Comparison of ENCODE assay signal across 19 cellular contexts in genomic region chr11:59289356-59289755, GRCh38.
DNase-seq lines count a peak whose midpoint lies in the region; ATAC-seq, FAIRE-seq and TF ChIP-seq lines count a peak whose summit lies in the region.
"Had no signal": no experiment of that assay in that cellular context is flagged by ENCODE, and none has a peak within 500 bp of the region (broad histone marks: within the 10 kb centered on the region; RNA-seq: fewer than 3 reads in every experiment).

No MANE protein-coding gene starts in this region.

- H3K4me3 ChIP-seq in GM12878 = no peak overlapping the region
- no peak overlapping the region for H3K4me3 ChIP-seq in naive thymus-derived CD4-positive, alpha-beta T cell (ENCODE audit: low read length)
- H3K4me3 ChIP-seq in foreskin fibroblast (ENCODE audit: low read depth in 1 of 2, low read length in 2 of 2) = no peak overlapping the region

- H3K9ac ChIP-seq in GM12878 (ENCODE audit: control insufficient read depth, insufficient read depth, low read length) = no peak overlapping the region

- no peaks in the 10 kb centered on the region; a peak in 1 of 4 replicates for H3K36me3 ChIP-seq in GM12878 (ENCODE audit: control insufficient read depth in 2 of 2, insufficient read depth in 2 of 2, low read length in 1 of 2)
- H3K36me3 ChIP-seq in naive thymus-derived CD4-positive, alpha-beta T cell (ENCODE audit: control insufficient read depth in 2 of 3, insufficient read depth in 3 of 3, low read length in 3 of 3) = no peaks in the 10 kb centered on the region

- no peaks in the 10 kb centered on the region for H3K79me2 ChIP-seq in GM12878 (ENCODE audit: control insufficient read depth, insufficient read depth, low read length)

- no peak for ATAC-seq in GM12878
- peak; percentile 10 for ATAC-seq in naive thymus-derived CD4-positive, alpha-beta T cell

- FAIRE-seq in GM12891 (lab: Jason Lieb, UNC) = no peak
- FAIRE-seq in GM12878 (lab: Jason Lieb, UNC) = no peak

- no peaks in the 10 kb centered on the region; the same call in 2 of the 3 replicates for H3K9me3 ChIP-seq in GM12878 (replicated peaks; ENCODE audit: control insufficient read depth, insufficient read depth, low read length)
- H3K9me3 ChIP-seq in naive thymus-derived CD4-positive, alpha-beta T cell (ENCODE audit: control insufficient read depth in 2 of 3, low read length in 3 of 3) = no peaks in the 10 kb centered on the region

- peaks cover 0 to 4% (median 0%) of the 10 kb centered on the region in 11 donors for H3K9me3 Mint-ChIP-seq in naive thymus-derived CD4-positive, alpha-beta T cell

- WGBS in GM12878 (ENCODE audit: insufficient coverage, insufficient replicate concordance, low lambda C conversion rate, missing lambda C conversion rate) = 47% methylated on average over 1 of the region's 1 CpG

- H3K27me3 Mint-ChIP-seq in naive thymus-derived CD4-positive, alpha-beta T cell = peaks cover 5 to 20% (median 13%) of the 10 kb centered on the region in 5 donors

- RAD21 ChIA-PET in GM12878 (lab: Charles Lee; ENCODE audit: unreplicated experiment) = no interaction called here

- CTCF ChIA-PET in GM12878 (lab: Yijun Ruan, JAX) = interaction anchor here (0.8 to 3.2 kb wide), 3 partner anchors 26 to 140 kb away, joined by 3 to 9 read pairs (median 8); no protein-coding TSS in a partner anchor
- CTCF ChIA-PET in naive thymus-derived CD4-positive, alpha-beta T cell (lab: Charles Lee) = interaction anchor here (0.6 to 1.0 kb wide), 2 partner anchors 119 to 140 kb away, joined by 4 read pairs; no protein-coding TSS in a partner anchor

- SMC1A ChIA-PET in GM12878 (lab: Charles Lee; ENCODE audit: uncharacterized antibody, unreplicated experiment) = interaction anchor here (0.7 to 1.2 kb wide), 3 partner anchors 16 to 71 kb away, joined by 3 read pairs; no protein-coding TSS in a partner anchor

- peaks cover 15% of the 10 kb centered on the region for H3K4me1 ChIP-seq in GM12878 (ENCODE audit: control insufficient read depth, insufficient read depth, low read length)
- peaks cover 0 to 2% of the 10 kb centered on the region in 2 donors for H3K4me1 ChIP-seq in naive thymus-derived CD4-positive, alpha-beta T cell (ENCODE audit: control insufficient read depth in 2 of 2, insufficient read depth in 2 of 2, low read length in 2 of 2)

- no peak for TF ChIP-seq CTCF in GM12878 (IDR thresholded peaks at IDR 0.05 in 2 of 3, conservative IDR thresholded peaks at IDR 0.05 in 1 of 3; ENCODE audit: control insufficient read depth in 2 of 3, extremely low read depth in 1 of 3, insufficient read depth in 1 of 3, low read depth in 3 of 3, low read length in 3 of 3)
- no peak for TF ChIP-seq CTCF in foreskin fibroblast (IDR thresholded peaks at IDR 0.05; ENCODE audit: low read depth, low read length)

- H3K4me2 ChIP-seq in GM12878 (ENCODE audit: control insufficient read depth, insufficient read depth) = no peak overlapping the region

- no peaks in the 10 kb centered on the region for H3K27me3 ChIP-seq in GM12878 (replicated peaks in 1 of 2; ENCODE audit: control insufficient read depth in 2 of 2, insufficient read depth in 2 of 2, low read length in 1 of 2)
- no peaks in the 10 kb centered on the region for H3K27me3 ChIP-seq in naive thymus-derived CD4-positive, alpha-beta T cell (ENCODE audit: control insufficient read depth in 2 of 2, insufficient read depth in 2 of 2, low read length in 2 of 2)

- TF ChIP-seq EP300 in GM12878 (IDR thresholded peaks at IDR 0.05; ENCODE audit: borderline replicate concordance in 1 of 2, control insufficient read depth in 1 of 2, low read depth in 2 of 2, low read length in 2 of 2) = no peak

- no peak overlapping the region for H3K4me3 Mint-ChIP-seq in naive thymus-derived CD4-positive, alpha-beta T cell
- H3K4me3 Mint-ChIP-seq: H9 had no signal

- H4K20me1 ChIP-seq in GM12878 (ENCODE audit: control insufficient read depth, insufficient read depth) = no peaks in the 10 kb centered on the region

- TF ChIP-seq RAD21 in GM12878 (IDR thresholded peaks at IDR 0.05; ENCODE audit: insufficient read depth, low read depth, low read length) = no peak

- no peak overlapping the region for H3K27ac ChIP-seq in GM12878 (ENCODE audit: control insufficient read depth, insufficient read depth)
- H3K27ac ChIP-seq in naive thymus-derived CD4-positive, alpha-beta T cell (ENCODE audit: low read depth, low read length) = no peak overlapping the region
- H3K27ac ChIP-seq: C4-2B had no signal

- TF ChIP-seq POLR2A in GM12891 (IDR thresholded peaks at IDR 0.05; ENCODE audit: low read depth, low read length) (no peak), GM12878 (IDR thresholded peaks at IDR 0.05; ENCODE audit: low read depth, low read length) (no peak)

- no TSS peak for BruUV-seq in GM12878 (replicated peaks; lab: Mats Ljungman, UMichigan)

- no peak overlapping the region for H3K27ac Mint-ChIP-seq in naive thymus-derived CD4-positive, alpha-beta T cell

- no peak overlapping the region for H2AFZ ChIP-seq in GM12878 (ENCODE audit: control insufficient read depth, low read depth, low read length)

- in situ Hi-C loops in GM12878 (cut with MboI) = loop anchor here (25.0 kb wide), 1 partner anchor 398 kb away; no protein-coding TSS in a partner anchor

- DNase-seq in GM12891 (ENCODE audit: insufficient read length, low spot score) (no peak), NOMO-1 (lab: John Stamatoyannopoulos, UW; ENCODE audit: unreplicated experiment in 2 of 2) (peak; percentile 62 to 83), GM12878 (ENCODE audit: low read depth, low spot score) (no peak), DMS53 treated with DMSO at 0.1 percent for 48 hours (lab: John Stamatoyannopoulos, UW; ENCODE audit: unreplicated experiment) (no peak), foreskin fibroblast (no peak), ecto neural progenitor cell (ENCODE audit: low spot score) (no peak), NCI-H2171 (lab: John Stamatoyannopoulos, UW) (no peak)
- DNase-seq in naive thymus-derived CD4-positive, alpha-beta T cell = no peak
- DNase-seq: ACHN; DND-41; H9; IMR-90; NCI-H1105; NCI-H1694; NCI-H2081 treated with DMSO at 0.1 percent for 48 hours; NCI-H510A; NCI-H748 treated with DMSO at 0.1 percent for 48 hours; NK-92 treated with Interleukin-12 subunit alpha and Interleukin-12 subunit beta, amount 100 ng/mL, for 24 hours had no signal

- no peaks in the 10 kb centered on the region for H3K36me3 Mint-ChIP-seq in naive thymus-derived CD4-positive, alpha-beta T cell

- intact Hi-C loops in GM12878 (cut with micrococcal nuclease; ENCODE audit: unreplicated experiment) = loop anchor here (10.0 kb wide), 1 partner anchor 185 kb away; the partner anchor contains the start of gene FAM111B
- intact Hi-C loops in naive thymus-derived CD4-positive, alpha-beta T cell (cut with micrococcal nuclease) = no loop called here

- POLR2A ChIA-PET in GM12878 (lab: Charles Lee) = no interaction called here
- POLR2A ChIA-PET in naive thymus-derived CD4-positive, alpha-beta T cell (lab: Charles Lee) = no interaction called here

- peaks cover 4 to 7% (median 5%) of the 10 kb centered on the region in 7 donors for H3K4me1 Mint-ChIP-seq in naive thymus-derived CD4-positive, alpha-beta T cell

TF ChIP-seq in GM12891, 5 proteins besides CTCF, POLR2A, EP300 and RAD21:
- TF ChIP-seq POU2F2 (IDR thresholded peaks at IDR 0.05; ENCODE audit: low read depth, low read length) = no peak
- 0 out of 2 replicates have a peak, but pooled peaks have one; percentile 27 for TF ChIP-seq SPI1 (IDR thresholded peaks at IDR 0.05; ENCODE audit: low read depth, low read length)
- TF ChIP-seq PAX5 (IDR thresholded peaks at IDR 0.05; ENCODE audit: insufficient read depth, low read length, severe bottlenecking) = no peak
- no peak for TF ChIP-seq POLR2AphosphoS5 (IDR thresholded peaks at IDR 0.05; ENCODE audit: low read depth, low read length)
- no peak for TF ChIP-seq TAF1 (IDR thresholded peaks at IDR 0.05; ENCODE audit: low read depth, low read length)

TF ChIP-seq in GM12878, 131 proteins besides CTCF, POLR2A, EP300 and RAD21:
- TF ChIP-seq MAX (IDR thresholded peaks at IDR 0.05; ENCODE audit: low read depth, low read length) (no peak), SPI1 (IDR thresholded peaks at IDR 0.05; ENCODE audit: borderline replicate concordance, insufficient read depth, low read depth, low read length) (peak; percentile 41; the same call in 1 of the 2 replicates)

Comparison
In these comparisons a context has a peak if more than half of its experiments do, and no peak if none do; other contexts are left out.
1. DNase-seq: peak in NOMO-1 (2 of 2); none in GM12891 (single experiment), GM12878 (single experiment), naive thymus-derived CD4-positive, alpha-beta T cell (0 of 9), DMS53 treated with DMSO at 0.1 percent for 48 hours (single experiment), foreskin fibroblast (0 of 2), ecto neural progenitor cell (single experiment) and NCI-H2171 (single experiment).